In the genomic region with DNA sequence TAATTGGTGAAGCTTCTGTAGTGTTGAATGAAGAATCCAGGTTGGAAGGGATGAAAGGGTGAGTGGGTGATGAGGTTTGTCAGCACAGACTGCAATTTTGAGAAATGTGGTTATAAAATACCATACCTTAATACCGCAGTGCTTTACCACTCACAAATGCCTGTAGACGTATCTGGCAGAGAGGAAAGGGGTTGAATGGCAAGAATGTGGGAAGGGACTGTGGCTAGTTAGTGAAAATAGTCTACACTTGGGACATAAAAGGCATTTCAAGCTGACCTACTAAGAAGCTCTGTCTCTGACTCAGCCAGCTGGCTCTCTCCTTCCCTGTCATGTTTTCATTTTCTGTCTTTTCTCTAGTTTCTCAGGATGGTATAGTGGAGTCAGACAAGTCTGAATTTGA, we compare ENCODE assay signal across 19 cellular contexts. TPM values are rescaled to one million over a fixed set of nuclear protein-coding genes. Genes with fewer than 3 reads are reported as not detected.
DNase-seq lines count a peak whose midpoint lies in the region; ATAC-seq and TF ChIP-seq lines count a peak whose summit lies in the region.
"Had no signal": no experiment of that assay in that cellular context is flagged by ENCODE, and none has a peak within 500 bp of the region (broad histone marks: within the 10 kb centered on the region; RNA-seq: fewer than 3 reads in every experiment).

No MANE protein-coding gene starts in this region.

- no peak overlapping the region for H3K27ac Mint-ChIP-seq in activated T-helper 17 cell treated with anti-CD3 and anti-CD28 coated beads, Interleukin-2, amount 50 U/mL, for 72 hours
- H3K27ac Mint-ChIP-seq: CD4-positive, alpha-beta T cell; effector memory CD8-positive, alpha-beta T cell; T-helper 17 cell had no signal

- peak overlapping the region; percentile 50 for H3K27ac ChIP-seq in tibial artery
- H3K27ac ChIP-seq: cardiac muscle cell, gastroesophageal sphincter had no signal

- no peaks in the 10 kb centered on the region for H3K4me1 Mint-ChIP-seq in activated T-helper 17 cell treated with anti-CD3 and anti-CD28 coated beads, Interleukin-2, amount 50 U/mL, for 72 hours
- H3K4me1 Mint-ChIP-seq: T-helper 17 cell had no signal

- DNase-seq in GM04504 (ENCODE audit: low read depth): peak; percentile 36
- peak; percentile 48 for DNase-seq in fibroblast of the aortic adventitia (ENCODE audit: low read depth)
- DNase-seq in tibial artery: no peak
- no peak for DNase-seq in NCI-H82 (lab: John Stamatoyannopoulos, UW)
- DNase-seq in RPMI8226: no peak
- DNase-seq: activated naive CD4-positive, alpha-beta T cell; CD4-positive, alpha-beta T cell; effector memory CD8-positive, alpha-beta T cell; HCEC 1CT; NCI-H2171; nephron progenitor cell; retina; stimulated activated CD4-positive, alpha-beta T cell treated with anti-CD3 and anti-CD28 coated beads, Interleukin-1b, Interleukin-23, amount 100 ng/mL, for 48 hours; T-helper 17 cell had no signal

- peaks cover 0 to 10% (median 3%) of the 10 kb centered on the region in 4 donors for H3K4me1 ChIP-seq in tibial artery
- H3K4me1 ChIP-seq: gastroesophageal sphincter had no signal

- H3K9me3 Mint-ChIP-seq in activated T-helper 17 cell treated with anti-CD3 and anti-CD28 coated beads, Interleukin-2, amount 50 U/mL, for 72 hours: peaks cover 3% of the 10 kb centered on the region
- H3K9me3 Mint-ChIP-seq: CD4-positive, alpha-beta T cell; effector memory CD8-positive, alpha-beta T cell; nephron progenitor cell had no signal

- H3K4me3 Mint-ChIP-seq in activated T-helper 17 cell treated with anti-CD3 and anti-CD28 coated beads, Interleukin-2, amount 50 U/mL, for 72 hours: no peak overlapping the region
- H3K4me3 Mint-ChIP-seq: CD4-positive, alpha-beta T cell; effector memory CD8-positive, alpha-beta T cell; nephron progenitor cell; T-helper 17 cell had no signal

- ATAC-seq in activated T-helper 17 cell treated with anti-CD3 and anti-CD28 coated beads, Interleukin-2, amount 50 U/mL, for 72 hours (replicated peaks): peak; percentile 81
- ATAC-seq in HG02798 (IDR thresholded peaks at IDR 0.05; ENCODE audit: poor library complexity, unreplicated experiment): no peak
- ATAC-seq: effector memory CD8-positive, alpha-beta T cell; gastroesophageal sphincter; T-helper 17 cell had no signal

- H3K27me3 Mint-ChIP-seq in activated T-helper 17 cell treated with anti-CD3 and anti-CD28 coated beads, Interleukin-2, amount 50 U/mL, for 72 hours: peaks cover 11% of the 10 kb centered on the region

- no peaks in the 10 kb centered on the region for H3K9me3 ChIP-seq in tibial artery
- H3K9me3 ChIP-seq: gastroesophageal sphincter, thoracic aorta had no signal

- H3K4me3 ChIP-seq in fibroblast of the aortic adventitia (ENCODE audit: low read depth, low read length) (no peak overlapping the region), tibial artery (no peak overlapping the region)
- H3K4me3 ChIP-seq: cardiac muscle cell, gastroesophageal sphincter, thoracic aorta had no signal

- H3K27me3 ChIP-seq in tibial artery: no peaks in the 10 kb centered on the region
- H3K27me3 ChIP-seq: cardiac muscle cell, gastroesophageal sphincter had no signal

- intact Hi-C loops in tibial artery (cut with DNase I; ENCODE audit: low total_unique reads): no loop called here

- no peak for TF ChIP-seq CTCF in fibroblast of the aortic adventitia (IDR thresholded peaks at IDR 0.05; ENCODE audit: insufficient read depth, low read length)
- TF ChIP-seq CTCF in tibial artery (IDR thresholded peaks at IDR 0.05): no peak

- no peaks in the 10 kb centered on the region for H3K36me3 Mint-ChIP-seq in activated T-helper 17 cell treated with anti-CD3 and anti-CD28 coated beads, Interleukin-2, amount 50 U/mL, for 72 hours (ENCODE audit: low read depth)

- H3K36me3 ChIP-seq in tibial artery: no peaks in the 10 kb centered on the region
- H3K36me3 ChIP-seq: cardiac muscle cell, gastroesophageal sphincter, thoracic aorta had no signal

RNA-seq across cellular contexts. Expression of a gene that starts 25.1 kb away (rescaled TPM):
- not detected for total RNA-seq in activated T-helper 17 cell treated with anti-CD3 and anti-CD28 coated beads, Interleukin-2, amount 50 U/mL, for 72 hours
- total RNA-seq in fibroblast of the aortic adventitia (ENCODE audit: low replicate concordance): 4.5 and 7.0 TPM in 2 replicates
- total RNA-seq: cardiac muscle cell; CD4-positive, alpha-beta T cell; T-helper 17 cell had no signal

RNA-seq across cellular contexts. Expression of a gene that starts 50.7 kb away (rescaled TPM):
- 1 to 10 TPM; 6.3 to 8.9 TPM for total RNA-seq in activated T-helper 17 cell treated with anti-CD3 and anti-CD28 coated beads, Interleukin-2, amount 50 U/mL, for 72 hours
- 27.4 and 98.4 TPM in 2 replicates for total RNA-seq in fibroblast of the aortic adventitia (ENCODE audit: low replicate concordance)

Comparison
In these comparisons a context has a peak if more than half of its experiments do, and no peak if none do; other contexts are left out.
1. DNase-seq: peak in GM04504 (single experiment) and fibroblast of the aortic adventitia (single experiment); none in tibial artery (0 of 2), NCI-H82 (single experiment) and RPMI8226 (single experiment).